ENCODE assay signal across 21 cellular contexts in genomic region chr12:112967306-112967705, GRCh38.
"Had no signal": no experiment of that assay in that cellular context is flagged by ENCODE, and none has a peak within 500 bp of the region (broad histone marks: within the 10 kb centered on the region; RNA-seq: fewer than 3 reads in every experiment).

No MANE protein-coding gene starts in this region.

- DNase-seq: activated B cell treated with CpG ODN at 0.5 μM for 24 hours; activated CD4-positive, alpha-beta memory T cell treated with anti-CD3 and anti-CD28 coated beads, Interleukin-2, amount 10 ng/mL, durations not matched to agents 7 days and 5 days; activated CD4-positive, alpha-beta T cell treated with anti-CD3 and anti-CD28 coated beads, Interleukin-2, amount 10 ng/mL, durations not matched to agents 7 days and 5 days; activated CD4-positive, alpha-beta T cell treated with anti-CD3 and anti-CD28 coated beads, Interleukin-2, amount 50 U/mL, for 4 hours; activated CD8-positive, alpha-beta memory T cell treated with anti-CD3 and anti-CD28 coated beads, Interleukin-2, amount 50 U/mL, for 48 hours; activated gamma-delta T cell; activated naive CD4-positive, alpha-beta T cell treated with anti-CD3 and anti-CD28 coated beads, Interleukin-2, amount 50 U/mL, for 16 hours; activated naive CD4-positive, alpha-beta T cell treated with Interleukin-2 at 50 U/mL for 16 hours; activated T-cell treated with anti-CD3 and anti-CD28 coated beads for 4 hours; activated T-cell treated with anti-CD3 and anti-CD28 coated beads, Interleukin-2, amount 50 U/mL, for 24 hours; activated T-cell treated with anti-CD3 and anti-CD28 coated beads, Interleukin-2, amount 50 U/mL, for 72 hours; amniotic stem cell; anterior cingulate cortex; brain microvascular endothelial cell; caudate nucleus; cortex of kidney; dermis blood vessel endothelial cell; effector CD8-positive, alpha-beta T cell; foreskin fibroblast; head of caudate nucleus; T-helper 2 cell had no signal
